In the genomic region with DNA sequence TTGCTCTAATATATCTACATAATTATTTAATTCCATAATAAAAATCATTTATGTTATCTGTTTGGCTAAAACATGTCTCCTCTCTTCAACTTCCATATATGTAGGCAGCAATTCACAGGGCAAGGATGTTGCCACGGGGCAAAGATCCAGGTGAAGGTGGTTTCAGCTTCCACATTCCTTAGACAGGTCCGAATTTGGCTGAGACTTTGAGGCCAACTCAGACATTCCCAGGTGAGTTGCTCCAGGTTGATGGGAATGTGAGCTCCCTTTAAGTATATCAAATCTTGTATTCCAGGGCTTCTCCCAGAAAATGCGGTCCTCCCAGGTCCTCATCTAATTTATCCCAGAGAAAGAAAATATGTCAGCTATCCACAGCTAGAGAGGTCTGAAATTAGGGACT, we compare ENCODE assay signal across 14 cellular contexts. TPM values are rescaled to one million over a fixed set of nuclear protein-coding genes. Genes with fewer than 3 reads are reported as not detected.
DNase-seq lines count a peak whose midpoint lies in the region; ATAC-seq and TF ChIP-seq lines count a peak whose summit lies in the region.
"Had no signal": no experiment of that assay in that cellular context is flagged by ENCODE, and none has a peak within 500 bp of the region (broad histone marks: within the 10 kb centered on the region; RNA-seq: fewer than 3 reads in every experiment).

No MANE protein-coding gene starts in this region.

- ATAC-seq in central memory CD8-positive, alpha-beta T cell (replicated peaks; ENCODE audit: extremely low read depth, poor library complexity, severe bottlenecking), result no peak
- ATAC-seq in foreskin keratinocyte, result peak; percentile 27
- ATAC-seq in HG03280 (IDR thresholded peaks at IDR 0.05; ENCODE audit: unreplicated experiment), result no peak
- ATAC-seq: GM23338 had no signal

- TF ChIP-seq POLR2A in breast epithelium (IDR thresholded peaks at IDR 0.05), result no peak

- no peak for TF ChIP-seq CTCF in breast epithelium (IDR thresholded peaks at IDR 0.05)
- TF ChIP-seq CTCF in MCF 10A (IDR thresholded peaks at IDR 0.05; ENCODE audit: unreplicated experiment), result no peak
- no peak for TF ChIP-seq CTCF in foreskin keratinocyte (conservative IDR thresholded peaks at IDR 0.05)

- POLR2A ChIA-PET in MCF 10A (lab: Yijun Ruan, JAX), result no interaction called here

- H3K27me3 ChIP-seq in breast epithelium (no peaks in the 10 kb centered on the region), foreskin keratinocyte (no peaks in the 10 kb centered on the region)
- H3K27me3 ChIP-seq: BLaER1 had no signal

- H3K4me3 ChIP-seq in breast epithelium, result no peak overlapping the region
- H3K4me3 ChIP-seq: BLaER1, GM23338 had no signal

- no peaks in the 10 kb centered on the region for H3K4me1 ChIP-seq in breast epithelium
- peaks cover 4% of the 10 kb centered on the region for H3K4me1 ChIP-seq in foreskin keratinocyte

- no peaks in the 10 kb centered on the region for H3K36me3 ChIP-seq in breast epithelium
- H3K36me3 ChIP-seq: BLaER1 had no signal

- intact Hi-C loops in breast epithelium (cut with DNase I; ENCODE audit: low total_unique reads), result no loop called here
- intact Hi-C loops in MCF 10A (cut with micrococcal nuclease), result no loop called here

- DNase-seq in breast epithelium (ENCODE audit: low spot score in 2 of 2), result peak in 1 of 2 donors; percentile 81
- DNase-seq in MCF 10A (ENCODE audit: unreplicated experiment), result no peak
- no peak for DNase-seq in central memory CD8-positive, alpha-beta T cell (ENCODE audit: low spot score in 2 of 2)
- DNase-seq in foreskin keratinocyte, result peak; percentile 45 to 75
- no peak for DNase-seq in activated CD4-positive, alpha-beta T cell treated with anti-CD3 and anti-CD28 coated beads, Interleukin-2, amount 50 U/mL, for 48 hours
- no peak for DNase-seq in activated CD4-positive, CD25-positive, alpha-beta regulatory T cell (lab: John Stamatoyannopoulos, UW)
- DNase-seq: 8988T, AML-193, Calu3, DMS 273 treated with DMSO at 0.1 percent for 48 hours, H9 had no signal

- no peaks in the 10 kb centered on the region for H3K36me3 Mint-ChIP-seq in MCF 10A (ENCODE audit: insufficient read depth, unreplicated experiment)
- H3K36me3 Mint-ChIP-seq in central memory CD8-positive, alpha-beta T cell (ENCODE audit: insufficient read depth), result peaks cover 2% of the 10 kb centered on the region

- no peak overlapping the region for H3K27ac Mint-ChIP-seq in MCF 10A (ENCODE audit: low read depth, unreplicated experiment)
- peak overlapping the region; percentile 11 for H3K27ac Mint-ChIP-seq in central memory CD8-positive, alpha-beta T cell (ENCODE audit: low read depth)

- no peaks in the 10 kb centered on the region for H3K9me3 Mint-ChIP-seq in MCF 10A (ENCODE audit: unreplicated experiment)
- no peaks in the 10 kb centered on the region for H3K9me3 Mint-ChIP-seq in central memory CD8-positive, alpha-beta T cell
- H3K9me3 Mint-ChIP-seq: GM23338 had no signal

- CTCF ChIA-PET in MCF 10A (lab: Yijun Ruan, JAX), result interaction anchor here (0.7 kb wide), 1 partner anchor 102 kb away, joined by 4 read pairs; no protein-coding TSS in a partner anchor

- no peaks in the 10 kb centered on the region for H3K4me1 Mint-ChIP-seq in MCF 10A (ENCODE audit: insufficient read depth, unreplicated experiment)
- H3K4me1 Mint-ChIP-seq in central memory CD8-positive, alpha-beta T cell, result peaks cover 42% of the 10 kb centered on the region

- no TSS peak for BruUV-seq in MCF 10A (replicated peaks; lab: Mats Ljungman, UMichigan)

- no peaks in the 10 kb centered on the region for H3K27me3 Mint-ChIP-seq in MCF 10A (ENCODE audit: insufficient read depth, unreplicated experiment)
- no peaks in the 10 kb centered on the region for H3K27me3 Mint-ChIP-seq in central memory CD8-positive, alpha-beta T cell

- H3K4me3 Mint-ChIP-seq in MCF 10A (ENCODE audit: unreplicated experiment), result no peak overlapping the region
- H3K4me3 Mint-ChIP-seq in central memory CD8-positive, alpha-beta T cell, result no peak overlapping the region
- H3K4me3 Mint-ChIP-seq: GM23338, H9 had no signal

- peak overlapping the region; percentile 52 to 80 for H3K27ac ChIP-seq in breast epithelium
- no peak overlapping the region for H3K27ac ChIP-seq in foreskin keratinocyte
- H3K27ac ChIP-seq: BLaER1 had no signal

- H3K9me3 ChIP-seq in breast epithelium, result peaks cover 0 to 6% of the 10 kb centered on the region in 2 donors
- H3K9me3 ChIP-seq: BLaER1 had no signal

RNA-seq across cellular contexts. Expression of a gene that starts 15.1 kb away (rescaled TPM):
- total RNA-seq in breast epithelium (10 to 100 TPM in 2 of 3 donors, 1 to 10 TPM in 1; 4.6 to 13.3 (median 10.8) TPM), MCF 10A (2022) (not detected in 2 replicates), foreskin keratinocyte (0.31 TPM in 1 of 2 replicates, not detected in the other)
- 0.09 and 0.10 TPM in 2 replicates for polyA plus RNA-seq in foreskin keratinocyte
- total RNA-seq: Calu3, GM23338 had no signal
- polyA plus RNA-seq: GM23338 had no signal

Comparison
In these comparisons a context has a peak if more than half of its experiments do, and no peak if none do; other contexts are left out.
1. DNase-seq: peak in foreskin keratinocyte (2 of 2); none in MCF 10A (single experiment), central memory CD8-positive, alpha-beta T cell (0 of 2), activated CD4-positive, alpha-beta T cell treated with anti-CD3 and anti-CD28 coated beads, Interleukin-2, amount 50 U/mL, for 48 hours (0 of 2) and activated CD4-positive, CD25-positive, alpha-beta regulatory T cell (0 of 4).